In the genomic region with DNA sequence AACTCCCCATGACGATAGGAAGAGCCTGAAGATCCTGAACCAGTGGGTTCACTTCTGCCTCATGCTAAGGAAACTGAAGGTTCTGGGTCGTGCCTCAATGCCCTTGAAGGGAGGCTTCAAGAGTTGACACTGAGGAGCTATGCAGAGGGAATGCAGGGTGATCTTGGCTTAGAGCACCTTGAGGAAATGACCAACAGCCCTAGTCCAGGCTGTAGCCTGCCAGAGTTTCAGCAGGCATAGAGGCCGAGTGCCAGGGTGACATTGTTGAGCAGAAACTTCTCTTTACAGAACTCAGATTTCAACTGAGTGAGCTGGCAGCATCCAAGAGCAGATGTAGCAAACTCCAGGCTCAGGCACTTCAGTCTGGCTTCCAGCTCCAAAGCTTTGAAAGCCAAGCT, we compare ENCODE assay signal across 10 cellular contexts. TPM values are rescaled to one million over a fixed set of nuclear protein-coding genes. Genes with fewer than 3 reads are reported as not detected.
DNase-seq lines count a peak whose midpoint lies in the region; ATAC-seq and TF ChIP-seq lines count a peak whose summit lies in the region.
"Had no signal": no experiment of that assay in that cellular context is flagged by ENCODE, and none has a peak within 500 bp of the region (broad histone marks: within the 10 kb centered on the region; RNA-seq: fewer than 3 reads in every experiment).

No MANE protein-coding gene starts in this region.

- no peaks in the 10 kb centered on the region for H3K4me1 Mint-ChIP-seq in activated T-cell treated with anti-CD3 and anti-CD28 coated beads, Interleukin-2, amount 50 U/mL, for 72 hours (ENCODE audit: low read depth)
- no peaks in the 10 kb centered on the region for H3K4me1 Mint-ChIP-seq in activated T-cell treated with anti-CD3 and anti-CD28 coated beads, Interleukin-2, amount 50 U/mL, for 24 hours (ENCODE audit: low read depth)
- peaks cover 7% of the 10 kb centered on the region for H3K4me1 Mint-ChIP-seq in mesothelial cell of epicardium
- H3K4me1 Mint-ChIP-seq in activated CD4-positive, alpha-beta T cell treated with anti-CD3 and anti-CD28 coated beads for 36 hours = no peaks in the 10 kb centered on the region
- no peaks in the 10 kb centered on the region for H3K4me1 Mint-ChIP-seq in CD8-positive, alpha-beta T cell (ENCODE audit: low read depth)

- H3K9me3 Mint-ChIP-seq in activated T-cell treated with anti-CD3 and anti-CD28 coated beads, Interleukin-2, amount 50 U/mL, for 72 hours = no peaks in the 10 kb centered on the region
- no peaks in the 10 kb centered on the region for H3K9me3 Mint-ChIP-seq in activated T-cell treated with anti-CD3 and anti-CD28 coated beads, Interleukin-2, amount 50 U/mL, for 24 hours
- peaks cover 3% of the 10 kb centered on the region for H3K9me3 Mint-ChIP-seq in mesothelial cell of epicardium
- H3K9me3 Mint-ChIP-seq in activated CD4-positive, alpha-beta T cell treated with anti-CD3 and anti-CD28 coated beads for 36 hours (ENCODE audit: low read depth) = no peaks in the 10 kb centered on the region
- no peaks in the 10 kb centered on the region for H3K9me3 Mint-ChIP-seq in CD8-positive, alpha-beta T cell

- H3K36me3 ChIP-seq in upper lobe of right lung = no peaks in the 10 kb centered on the region
- H3K36me3 ChIP-seq in CD8-positive, alpha-beta T cell (ENCODE audit: insufficient read depth, low read length) = no peaks in the 10 kb centered on the region
- H3K36me3 ChIP-seq: spleen had no signal

- H3K27ac Mint-ChIP-seq in activated T-cell treated with anti-CD3 and anti-CD28 coated beads, Interleukin-2, amount 50 U/mL, for 72 hours = peak overlapping the region; percentile 16
- H3K27ac Mint-ChIP-seq in activated T-cell treated with anti-CD3 and anti-CD28 coated beads, Interleukin-2, amount 50 U/mL, for 24 hours = no peak overlapping the region
- H3K27ac Mint-ChIP-seq in mesothelial cell of epicardium = peak overlapping the region; percentile 16
- H3K27ac Mint-ChIP-seq in activated CD4-positive, alpha-beta T cell treated with anti-CD3 and anti-CD28 coated beads for 36 hours = no peak overlapping the region
- no peak overlapping the region for H3K27ac Mint-ChIP-seq in CD8-positive, alpha-beta T cell

- intact Hi-C loops in upper lobe of right lung (cut with DNase I) = no loop called here
- intact Hi-C loops in activated CD4-positive, alpha-beta T cell treated with anti-CD3 and anti-CD28 coated beads for 36 hours (cut with DNase I, micrococcal nuclease) = no loop called here
- intact Hi-C loops in CD8-positive, alpha-beta T cell (cut with DNase I, micrococcal nuclease) = no loop called here

- no peaks in the 10 kb centered on the region for H3K9me3 ChIP-seq in upper lobe of right lung
- no peaks in the 10 kb centered on the region for H3K9me3 ChIP-seq in CD8-positive, alpha-beta T cell (ENCODE audit: low read length)
- H3K9me3 ChIP-seq: spleen had no signal

- no peak overlapping the region for H3K4me3 Mint-ChIP-seq in activated T-cell treated with anti-CD3 and anti-CD28 coated beads, Interleukin-2, amount 50 U/mL, for 72 hours
- H3K4me3 Mint-ChIP-seq in activated T-cell treated with anti-CD3 and anti-CD28 coated beads, Interleukin-2, amount 50 U/mL, for 24 hours = no peak overlapping the region
- H3K4me3 Mint-ChIP-seq in mesothelial cell of epicardium = no peak overlapping the region
- H3K4me3 Mint-ChIP-seq in activated CD4-positive, alpha-beta T cell treated with anti-CD3 and anti-CD28 coated beads for 36 hours = no peak overlapping the region
- H3K4me3 Mint-ChIP-seq in CD8-positive, alpha-beta T cell = no peak overlapping the region

- no peak for DNase-seq in activated T-cell treated with anti-CD3 and anti-CD28 coated beads, Interleukin-2, amount 50 U/mL, for 72 hours
- DNase-seq in activated T-cell treated with anti-CD3 and anti-CD28 coated beads, Interleukin-2, amount 50 U/mL, for 24 hours = no peak
- DNase-seq in epithelial cell of prostate (ENCODE audit: low read depth, low spot score) = no peak
- DNase-seq in mesothelial cell of epicardium (ENCODE audit: low spot score in 2 of 2, unreplicated experiment in 2 of 2) = no peak
- DNase-seq in upper lobe of right lung = no peak
- DNase-seq in activated CD4-positive, alpha-beta T cell treated with anti-CD3 and anti-CD28 coated beads for 36 hours = no peak
- DNase-seq in CD8-positive, alpha-beta T cell = no peak
- DNase-seq in H4 (ENCODE audit: low spot score) = no peak
- DNase-seq: glutamatergic neuron, spleen had no signal

- POLR2A ChIA-PET in activated CD4-positive, alpha-beta T cell treated with anti-CD3 and anti-CD28 coated beads for 36 hours (lab: Charles Lee) = interaction anchor here (0.7 kb wide), 1 partner anchor 12 kb away, joined by 4 read pairs; no protein-coding TSS in a partner anchor
- POLR2A ChIA-PET in CD8-positive, alpha-beta T cell (lab: Charles Lee) = no interaction called here

- CTCF ChIA-PET in activated CD4-positive, alpha-beta T cell treated with anti-CD3 and anti-CD28 coated beads for 36 hours (lab: Charles Lee) = interaction anchor here (1.2 kb wide), 1 partner anchor 171 kb away, joined by 3 read pairs; no protein-coding TSS in a partner anchor
- CTCF ChIA-PET in CD8-positive, alpha-beta T cell (lab: Charles Lee) = interaction anchor here (0.6 to 1.0 kb wide), 2 partner anchors 19 to 146 kb away, joined by 3 to 4 read pairs; no protein-coding TSS in a partner anchor

- H3K27me3 Mint-ChIP-seq in activated T-cell treated with anti-CD3 and anti-CD28 coated beads, Interleukin-2, amount 50 U/mL, for 72 hours (ENCODE audit: low read depth) = no peaks in the 10 kb centered on the region
- H3K27me3 Mint-ChIP-seq in activated T-cell treated with anti-CD3 and anti-CD28 coated beads, Interleukin-2, amount 50 U/mL, for 24 hours = no peaks in the 10 kb centered on the region
- H3K27me3 Mint-ChIP-seq in mesothelial cell of epicardium (ENCODE audit: low read depth) = no peaks in the 10 kb centered on the region
- no peaks in the 10 kb centered on the region for H3K27me3 Mint-ChIP-seq in activated CD4-positive, alpha-beta T cell treated with anti-CD3 and anti-CD28 coated beads for 36 hours
- peaks cover 4% of the 10 kb centered on the region for H3K27me3 Mint-ChIP-seq in CD8-positive, alpha-beta T cell (ENCODE audit: low read depth)

- ATAC-seq in activated T-cell treated with anti-CD3 and anti-CD28 coated beads, Interleukin-2, amount 50 U/mL, for 72 hours (replicated peaks in 1 of 2) = no peak
- peak; percentile 47 for ATAC-seq in upper lobe of right lung
- ATAC-seq in activated CD4-positive, alpha-beta T cell treated with anti-CD3 and anti-CD28 coated beads for 36 hours = no peak
- ATAC-seq in CD8-positive, alpha-beta T cell = no peak

- no peaks in the 10 kb centered on the region for H3K4me1 ChIP-seq in upper lobe of right lung
- H3K4me1 ChIP-seq in CD8-positive, alpha-beta T cell (ENCODE audit: insufficient read depth, low read length) = no peaks in the 10 kb centered on the region
- H3K4me1 ChIP-seq: spleen had no signal

- TF ChIP-seq CTCF in mesothelial cell of epicardium (IDR thresholded peaks at IDR 0.05; ENCODE audit: unreplicated experiment) (no peak), upper lobe of right lung (IDR thresholded peaks at IDR 0.05) (no peak)
- TF ChIP-seq CTCF in CD8-positive, alpha-beta T cell (IDR thresholded peaks at IDR 0.05) = no peak

- peak overlapping the region; percentile 34 for H3K27ac ChIP-seq in epithelial cell of prostate
- peak overlapping the region; percentile 11 for H3K27ac ChIP-seq in upper lobe of right lung
- no peak overlapping the region for H3K27ac ChIP-seq in CD8-positive, alpha-beta T cell (ENCODE audit: low read depth, low read length)
- H3K27ac ChIP-seq: spleen had no signal

- H3K27me3 ChIP-seq in upper lobe of right lung = no peaks in the 10 kb centered on the region
- H3K27me3 ChIP-seq in CD8-positive, alpha-beta T cell (ENCODE audit: insufficient read depth, low read length) = no peaks in the 10 kb centered on the region
- H3K27me3 ChIP-seq: spleen had no signal

- no peak overlapping the region for H3K4me3 ChIP-seq in upper lobe of right lung
- H3K4me3 ChIP-seq in CD8-positive, alpha-beta T cell (ENCODE audit: low read depth, low read length) = no peak overlapping the region
- H3K4me3 ChIP-seq: spleen had no signal

- no peaks in the 10 kb centered on the region for H3K36me3 Mint-ChIP-seq in activated T-cell treated with anti-CD3 and anti-CD28 coated beads, Interleukin-2, amount 50 U/mL, for 72 hours (ENCODE audit: insufficient read depth in 2 of 2)
- no peaks in the 10 kb centered on the region for H3K36me3 Mint-ChIP-seq in activated T-cell treated with anti-CD3 and anti-CD28 coated beads, Interleukin-2, amount 50 U/mL, for 24 hours (ENCODE audit: low read depth)
- H3K36me3 Mint-ChIP-seq in mesothelial cell of epicardium = no peaks in the 10 kb centered on the region
- H3K36me3 Mint-ChIP-seq in activated CD4-positive, alpha-beta T cell treated with anti-CD3 and anti-CD28 coated beads for 36 hours (ENCODE audit: low read depth) = no peaks in the 10 kb centered on the region
- no peaks in the 10 kb centered on the region for H3K36me3 Mint-ChIP-seq in CD8-positive, alpha-beta T cell

RNA-seq across cellular contexts. Expression of a gene that starts 23.1 kb away (rescaled TPM):
- total RNA-seq in activated T-cell treated with anti-CD3 and anti-CD28 coated beads, Interleukin-2, amount 50 U/mL, for 72 hours = 100 to 1,000 TPM; 170 to 190 TPM
- total RNA-seq in mesothelial cell of epicardium = 298 to 307 TPM (median 302 TPM) in 3 replicates
- 164 TPM for total RNA-seq in upper lobe of right lung
- 100 to 1,000 TPM; 295 to 316 TPM for total RNA-seq in activated CD4-positive, alpha-beta T cell treated with anti-CD3 and anti-CD28 coated beads for 36 hours
- 100 to 1,000 TPM in 1 of 2 experiments, 10 to 100 TPM in 1; 92.8 to 102 TPM for total RNA-seq in CD8-positive, alpha-beta T cell
- 230 and 273 TPM in 2 replicates for total RNA-seq in H4 (2014; rRNA removed; shearing (Covaris generic))

Comparison
In these comparisons a context has a peak if more than half of its experiments do, and no peak if none do; other contexts are left out.
1. H3K27ac Mint-ChIP-seq: peak in activated T-cell treated with anti-CD3 and anti-CD28 coated beads, Interleukin-2, amount 50 U/mL, for 72 hours (single experiment) and mesothelial cell of epicardium (single experiment); none in activated T-cell treated with anti-CD3 and anti-CD28 coated beads, Interleukin-2, amount 50 U/mL, for 24 hours (single experiment), activated CD4-positive, alpha-beta T cell treated with anti-CD3 and anti-CD28 coated beads for 36 hours (single experiment) and CD8-positive, alpha-beta T cell (single experiment).